ENCODE assay signal across 13 cellular contexts in the genomic region with DNA sequence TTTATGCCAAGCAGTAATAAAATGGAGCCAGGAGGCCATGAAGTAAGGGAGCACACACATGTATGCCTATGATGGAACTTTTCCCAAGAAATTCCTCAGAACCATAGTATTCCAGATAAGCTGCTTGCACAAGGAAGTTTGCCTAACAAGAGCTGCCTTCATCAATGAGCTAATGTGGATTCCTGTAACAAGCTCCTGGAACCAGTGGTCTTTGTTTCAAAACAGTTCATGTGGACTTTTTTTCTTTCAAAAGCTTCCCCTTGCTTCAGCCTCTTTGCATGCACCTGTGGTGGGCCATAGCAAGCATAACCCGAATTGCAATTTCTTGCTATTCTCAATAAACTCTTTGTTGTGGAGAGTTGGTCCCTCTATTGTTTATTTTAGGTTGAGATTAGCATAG.
"Had no signal": no experiment of that assay in that cellular context is flagged by ENCODE, and none has a peak within 500 bp of the region (broad histone marks: within the 10 kb centered on the region; RNA-seq: fewer than 3 reads in every experiment).

No MANE protein-coding gene starts in this region.

- H3K27ac ChIP-seq: colonic mucosa, prostate gland, sigmoid colon, upper lobe of left lung had no signal

- H3K4me3 ChIP-seq: colonic mucosa, prostate gland, sigmoid colon, upper lobe of left lung had no signal

- H3K36me3 ChIP-seq: colonic mucosa, prostate gland, sigmoid colon, upper lobe of left lung had no signal

- H3K4me1 ChIP-seq: colonic mucosa, prostate gland, sigmoid colon, upper lobe of left lung had no signal

- H3K27me3 ChIP-seq: colonic mucosa, sigmoid colon, upper lobe of left lung had no signal

- DNase-seq: activated CD4-positive, alpha-beta memory T cell treated with anti-CD3 and anti-CD28 coated beads for 36 hours; activated naive CD4-positive, alpha-beta T cell; activated naive CD8-positive, alpha-beta T cell treated with anti-CD3 and anti-CD28 coated beads, Interleukin-2, amount 50 U/mL, for 24 hours; colonic mucosa; effector CD4-positive, alpha-beta T cell; hippocampal formation; natural killer cell; sigmoid colon; stimulated activated CD4-positive, alpha-beta T cell treated with anti-CD3 and anti-CD28 coated beads, Interleukin-12 subunit alpha, Interleukin-12 subunit beta, amount 100 ng/mL, for 4 hours; stimulated activated naive CD4-positive, alpha-beta T cell; T-helper 9 cell; upper lobe of left lung had no signal

- H3K9me3 ChIP-seq: colonic mucosa, prostate gland, sigmoid colon, upper lobe of left lung had no signal
